10 cellular contexts compared by ENCODE assay signal in genomic region chr10:131803863-131804425, GRCh38.
"Had no signal": no experiment of that assay in that cellular context is flagged by ENCODE, and none has a peak within 500 bp of the region (broad histone marks: within the 10 kb centered on the region; RNA-seq: fewer than 3 reads in every experiment).

No MANE protein-coding gene starts in this region.

- DNase-seq: activated CD4-positive, alpha-beta T cell treated with anti-CD3 and anti-CD28 coated beads, Interleukin-2, amount 10 ng/mL, durations not matched to agents 24 days and 14 days; activated CD4-positive, CD25-positive, alpha-beta regulatory T cell; activated effector memory CD4-positive, alpha-beta T cell treated with Interleukin-2 at 50 U/mL for 16 hours; activated T-cell treated with anti-CD3 and anti-CD28 coated beads, Interleukin-2, amount 50 U/mL, for 24 hours; ovary; SW 1271; uterus had no signal

- H3K4me1 ChIP-seq: adrenal gland, uterus had no signal

- H3K27me3 ChIP-seq: adrenal gland, ovary, uterus had no signal

- H3K9me3 ChIP-seq: adrenal gland, ovary had no signal

- H3K4me3 ChIP-seq: adrenal gland, ovary, uterus had no signal

- H3K36me3 ChIP-seq: adrenal gland, ovary, uterus had no signal

- H3K27ac ChIP-seq: adrenal gland, ovary, uterus had no signal

- ATAC-seq: esophagus mucosa; stimulated activated effector memory CD8-positive, alpha-beta T cell treated with anti-CD3 and anti-CD28 coated beads, Interleukin-12 subunit alpha, Interleukin-12 subunit beta, amount 100 ng/mL, for 72 hours had no signal
